ENCODE assay signal across 8 cellular contexts in the genomic region with DNA sequence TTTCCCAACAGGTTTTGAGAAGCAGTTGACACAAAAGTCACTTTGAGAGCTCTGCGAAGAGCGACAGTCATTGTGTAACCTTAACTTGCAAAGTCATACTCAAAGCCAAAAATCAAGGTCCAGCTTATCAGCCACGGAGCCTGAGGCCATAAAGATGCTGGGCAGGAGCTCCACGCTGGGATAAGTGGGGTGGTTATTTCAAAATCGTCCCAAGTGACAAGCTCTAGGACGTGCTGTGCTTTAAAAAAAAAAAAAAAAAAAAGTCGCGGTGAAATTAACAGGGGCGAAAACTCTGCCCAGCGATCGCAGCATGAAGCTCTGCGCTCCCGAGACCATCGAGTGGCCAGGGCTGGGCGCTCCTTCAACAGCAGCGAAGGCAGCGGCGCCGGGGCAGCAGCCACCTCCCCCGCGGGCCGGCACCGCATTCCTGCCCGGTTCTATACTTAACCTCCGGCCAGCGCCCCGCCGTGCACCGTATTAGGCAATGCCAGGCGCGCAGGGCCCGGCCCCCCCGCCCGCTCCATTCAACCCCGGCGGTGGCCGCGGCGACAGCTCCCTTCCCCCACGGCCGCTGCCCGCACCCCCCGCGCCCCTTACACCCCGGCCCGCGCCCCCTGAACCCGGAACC. TPM values are rescaled to one million over a fixed set of nuclear protein-coding genes. Genes with fewer than 3 reads are reported as not detected.
A peak's percentile ranks its signal among the peaks of the same experiment; 100 is the strongest.
DNase-seq lines count a peak whose midpoint lies in the region; ATAC-seq and TF ChIP-seq lines count a peak whose summit lies in the region.

No MANE protein-coding gene starts in this region.

- intact Hi-C loops in colonic mucosa (cut with DNase I), result no loop called here
- intact Hi-C loops in left colon (cut with DNase I, micrococcal nuclease), result loop anchor here in 1 of 2 donors (10.0 kb wide), 1 partner anchor 128 kb away; no protein-coding TSS in a partner anchor

- H3K27ac ChIP-seq in WERI-Rb-1, result peak overlapping the region; percentile 60
- peak overlapping the region; percentile 77 for H3K27ac ChIP-seq in colonic mucosa

- H3K9me3 ChIP-seq in WERI-Rb-1 (ENCODE audit: severe bottlenecking), result no peaks in the 10 kb centered on the region
- H3K9me3 ChIP-seq in colonic mucosa, result no peaks in the 10 kb centered on the region

- H3K4me1 ChIP-seq in colonic mucosa, result no peaks in the 10 kb centered on the region

- no peaks in the 10 kb centered on the region for H3K36me3 ChIP-seq in WERI-Rb-1
- H3K36me3 ChIP-seq in colonic mucosa, result no peaks in the 10 kb centered on the region

- H3K4me3 ChIP-seq in WERI-Rb-1 (ENCODE audit: low read depth, low read length) (peak overlapping the region; percentile 65), colonic mucosa (peak overlapping the region; percentile 79)

- H3K27me3 ChIP-seq in WERI-Rb-1 (ENCODE audit: insufficient read depth, low read depth, severe bottlenecking) (no peaks in the 10 kb centered on the region), colonic mucosa (no peaks in the 10 kb centered on the region)

- peak; percentile 42 for ATAC-seq in GM21619 (IDR thresholded peaks at IDR 0.05; ENCODE audit: unreplicated experiment)
- peak; percentile 80 for ATAC-seq in left colon

- DNase-seq in ELR (ENCODE audit: low read depth) (peak; percentile 79), HuH-7.5 (ENCODE audit: low spot score) (peak; percentile 59), WERI-Rb-1 (peak; percentile 41), colonic mucosa (peak; percentile 64), left colon (peak; percentile 65 to 75), midbrain (lab: John Stamatoyannopoulos, UW) (no peak)
- peak; percentile 1 for DNase-seq in stimulated activated CD4-positive, alpha-beta T cell treated with anti-CD3 and anti-CD28 coated beads, Interleukin-2, amount 100 ng/mL, for 4 hours (ENCODE audit: low read depth)

- H3K9ac ChIP-seq in colonic mucosa (ENCODE audit: low read depth in 2 of 2, low read length in 2 of 2), result peak overlapping the region; percentile 40 to 60

- TF ChIP-seq CTCF in WERI-Rb-1 (IDR thresholded peaks at IDR 0.05; ENCODE audit: low read depth, low read length) (no peak), colonic mucosa (IDR thresholded peaks at IDR 0.05) (no peak)

RNA-seq across cellular contexts. Expression of a gene that starts 0.7 kb away (rescaled TPM):
- total RNA-seq in colonic mucosa (10 to 100 TPM in 1 of 2 donors, 1 to 10 TPM in 1; 3.4 to 16.6 TPM), left colon (1 to 10 TPM; 3.2 to 6.1 TPM)

RNA-seq across cellular contexts. Expression of a gene that starts 27.4 kb away (rescaled TPM):
- 10 to 100 TPM; 16.5 to 16.8 TPM for total RNA-seq in colonic mucosa
- 10 to 100 TPM; 15.9 to 19.4 TPM for total RNA-seq in left colon
